Comparison of ENCODE assay signal across 17 cellular contexts in the genomic region with DNA sequence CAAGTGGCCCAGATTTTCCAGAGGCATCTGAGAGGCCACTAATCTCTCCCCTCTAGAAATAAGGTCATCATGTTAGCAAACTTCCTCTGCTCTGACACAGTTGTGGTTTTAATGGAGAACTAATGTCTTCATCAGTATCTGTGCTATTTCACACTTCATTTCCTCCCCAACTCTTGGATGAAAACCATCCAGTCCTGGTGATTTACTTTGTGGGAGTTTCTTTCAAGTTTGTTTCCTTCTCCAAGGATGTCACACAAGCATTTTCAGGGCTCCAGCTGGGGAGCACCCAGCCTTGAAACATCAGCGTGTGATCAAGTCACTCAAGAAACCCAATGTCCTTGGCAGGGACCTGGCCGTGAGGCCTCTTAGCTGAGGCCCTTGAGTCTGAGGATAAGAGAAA. TPM values are rescaled to one million over a fixed set of nuclear protein-coding genes. Genes with fewer than 3 reads are reported as not detected.
DNase-seq lines count a peak whose midpoint lies in the region; ATAC-seq and TF ChIP-seq lines count a peak whose summit lies in the region.
"Had no signal": no experiment of that assay in that cellular context is flagged by ENCODE, and none has a peak within 500 bp of the region (broad histone marks: within the 10 kb centered on the region; RNA-seq: fewer than 3 reads in every experiment).

No MANE protein-coding gene starts in this region.

- H3K9me3 Mint-ChIP-seq in HFFc6, result no peaks in the 10 kb centered on the region
- H3K9me3 Mint-ChIP-seq: mesothelial cell of epicardium had no signal

- intact Hi-C loops in lower leg skin (cut with DNase I; ENCODE audit: low total_unique reads), result no loop called here

- ATAC-seq in GM21423 (IDR thresholded peaks at IDR 0.05; ENCODE audit: unreplicated experiment) (no peak), GM19324 (IDR thresholded peaks at IDR 0.05; ENCODE audit: low FRiP score, unreplicated experiment) (no peak), HG02981 (IDR thresholded peaks at IDR 0.05; ENCODE audit: unreplicated experiment) (no peak)
- ATAC-seq: activated CD8-positive, alpha-beta T cell treated with anti-CD3 and anti-CD28 coated beads, Interleukin-2, amount 10 ng/mL, durations not matched to agents 7 days and 5 days; GM12878 had no signal

- DNase-seq in AG20443 (ENCODE audit: low spot score) (peak; percentile 70), HFFc6 (no peak), astrocyte of the cerebellum (ENCODE audit: low read depth) (peak; percentile 40), lower leg skin (ENCODE audit: low spot score in 2 of 2) (peak; percentile 71 to 88)
- DNase-seq in activated CD4-positive, CD25-positive, alpha-beta regulatory T cell treated with anti-CD3 and anti-CD28 coated beads, Interleukin-2, amount 50 U/mL, for 72 hours, result no peak
- DNase-seq: activated CD8-positive, alpha-beta T cell treated with anti-CD3 and anti-CD28 coated beads, Interleukin-2, amount 10 ng/mL, durations not matched to agents 7 days and 5 days; activated effector memory CD4-positive, alpha-beta T cell treated with Interleukin-2 at 50 U/mL for 16 hours; BE2C; DMS79 treated with DMSO at 0.1 percent for 48 hours; foreskin melanocyte; NCI-H2171 had no signal

- peak overlapping the region; percentile 48; the same call in 1 of the 2 replicates for H3K27ac Mint-ChIP-seq in HFFc6
- H3K27ac Mint-ChIP-seq: activated CD8-positive, alpha-beta T cell treated with anti-CD3 and anti-CD28 coated beads, Interleukin-2, amount 10 ng/mL, durations not matched to agents 7 days and 5 days; mesothelial cell of epicardium had no signal

- H3K4me1 Mint-ChIP-seq in HFFc6 (ENCODE audit: low read depth), result peaks cover 83% of the 10 kb centered on the region
- H3K4me1 Mint-ChIP-seq: mesothelial cell of epicardium had no signal

- TF ChIP-seq POLR2A in lower leg skin (IDR thresholded peaks at IDR 0.05), result no peak

- H3K36me3 Mint-ChIP-seq in HFFc6 (ENCODE audit: low read depth), result peaks cover 12% of the 10 kb centered on the region; the same call in 1 of the 2 replicates
- H3K36me3 Mint-ChIP-seq: mesothelial cell of epicardium had no signal

- 60 to 73% methylated on average over 2 of the region's 2 CpGs for WGBS in lower leg skin, 2 donors

- TF ChIP-seq CTCF in HFFc6 (IDR thresholded peaks at IDR 0.05), result no peak
- TF ChIP-seq CTCF in astrocyte of the cerebellum (IDR thresholded peaks at IDR 0.05; ENCODE audit: low read depth, low read length, missing control alignments), result no peak
- no peak for TF ChIP-seq CTCF in lower leg skin (IDR thresholded peaks at IDR 0.05)

- in situ Hi-C loops in astrocyte of the cerebellum (cut with HindIII; ENCODE audit: low sequenced_read_pairs), result no loop called here

- H3K4me3 ChIP-seq in astrocyte of the cerebellum (ENCODE audit: low read depth, low read length) (no peak overlapping the region), lower leg skin (ENCODE audit: low read depth, poor library complexity, severe bottlenecking) (no peak overlapping the region)
- H3K4me3 ChIP-seq: ascending aorta, GM12878 had no signal

- H3K27me3 Mint-ChIP-seq in HFFc6 (ENCODE audit: insufficient read depth), result no peaks in the 10 kb centered on the region

- H3K4me3 Mint-ChIP-seq in HFFc6, result 0 out of 2 replicates have a peak overlapping the region, but pooled peaks have one; percentile 26
- H3K4me3 Mint-ChIP-seq: activated CD8-positive, alpha-beta T cell treated with anti-CD3 and anti-CD28 coated beads, Interleukin-2, amount 10 ng/mL, durations not matched to agents 7 days and 5 days; mesothelial cell of epicardium had no signal

RNA-seq across cellular contexts. Expression of gene TBX15, which starts 38.8 kb away (rescaled TPM):
- 10 to 100 TPM in 3 of 6 experiments, 1 to 10 TPM in 3; 5.3 to 12.2 (median 10.0) TPM for total RNA-seq in HFFc6 (2021; fragmentation: NEBNext Ultra II Directional; extraction: Animal tissue kit (Norgen Biotek cat#: 25700))
- 10 to 100 TPM in 1 of 4 donors, 1 to 10 TPM in 3; 4.7 to 17.0 (median 5.9) TPM for total RNA-seq in lower leg skin
- total RNA-seq: activated CD8-positive, alpha-beta T cell treated with anti-CD3 and anti-CD28 coated beads, Interleukin-2, amount 10 ng/mL, durations not matched to agents 7 days and 5 days; mesothelial cell of epicardium had no signal

Comparison
In these comparisons a context has a peak if more than half of its experiments do, and no peak if none do; other contexts are left out.
1. DNase-seq: peak in AG20443 (single experiment), astrocyte of the cerebellum (single experiment) and lower leg skin (2 of 2); none in HFFc6 (single experiment) and activated CD4-positive, CD25-positive, alpha-beta regulatory T cell treated with anti-CD3 and anti-CD28 coated beads, Interleukin-2, amount 50 U/mL, for 72 hours (single experiment).